Comparison of ENCODE assay signal across 28 cellular contexts in the genomic region with DNA sequence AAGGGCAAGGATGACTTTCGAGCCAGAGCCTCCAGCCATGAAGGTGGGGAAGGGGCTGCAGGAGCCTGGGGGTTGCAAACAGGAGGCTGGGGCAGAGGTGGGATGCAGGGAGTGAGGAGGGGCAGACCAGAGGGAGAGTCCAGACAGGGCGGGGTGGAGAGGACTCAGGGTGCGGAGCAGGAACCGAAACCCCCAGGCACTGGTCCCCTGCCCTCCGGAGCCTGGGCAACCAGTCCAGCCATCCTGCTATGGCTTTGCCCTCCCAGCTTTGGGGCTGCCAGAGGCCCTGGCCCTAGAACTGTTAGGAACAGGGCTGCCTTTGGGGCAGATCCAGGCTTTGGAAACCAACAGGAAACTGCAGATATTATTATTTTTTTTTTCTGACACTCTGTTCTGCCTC. TPM values are rescaled to one million over a fixed set of nuclear protein-coding genes. Genes with fewer than 3 reads are reported as not detected.
"Had no signal": no experiment of that assay in that cellular context is flagged by ENCODE, and none has a peak within 500 bp of the region (broad histone marks: within the 10 kb centered on the region; RNA-seq: fewer than 3 reads in every experiment).

No MANE protein-coding gene starts in this region.

- H3K27ac Mint-ChIP-seq: activated B cell treated with CpG ODN at 0.5 μM for 24 hours; activated CD4-positive, alpha-beta memory T cell treated with anti-CD3 and anti-CD28 coated beads for 36 hours; activated CD4-positive, alpha-beta T cell treated with anti-CD3 and anti-CD28 coated beads for 36 hours; activated naive CD4-positive, alpha-beta T cell treated with anti-CD3 and anti-CD28 coated beads, Interleukin-2, amount 50 U/mL, for 24 hours; activated T-cell treated with anti-CD3 and anti-CD28 coated beads, Interleukin-2, amount 50 U/mL, for 72 hours; effector memory CD8-positive, alpha-beta T cell; stimulated activated effector memory CD8-positive, alpha-beta T cell treated with anti-CD3 and anti-CD28 coated beads, Interleukin-12 subunit alpha, Interleukin-12 subunit beta, amount 100 ng/mL, for 72 hours; stimulated activated naive CD8-positive, alpha-beta T cell treated with anti-CD3 and anti-CD28 coated beads, Interleukin-15, amount 100 ng/mL, for 72 hours had no signal

- DNase-seq: activated B cell treated with CpG ODN at 0.5 μM for 24 hours; activated CD4-positive, alpha-beta memory T cell treated with anti-CD3 and anti-CD28 coated beads for 36 hours; activated CD4-positive, alpha-beta T cell treated with anti-CD3 and anti-CD28 coated beads for 36 hours; activated effector memory CD4-positive, alpha-beta T cell treated with Interleukin-2 at 50 U/mL for 16 hours; activated T-cell treated with anti-CD3 and anti-CD28 coated beads, Interleukin-2, amount 50 U/mL, for 72 hours; brain microvascular endothelial cell; central memory CD4-positive, alpha-beta T cell; effector memory CD8-positive, alpha-beta T cell; islet precursor cell; stimulated activated CD4-positive, alpha-beta T cell treated with anti-CD3 and anti-CD28 coated beads, Interleukin-2, amount 100 ng/mL, for 24 hours; stimulated activated naive CD8-positive, alpha-beta T cell treated with anti-CD3 and anti-CD28 coated beads, Interleukin-15, amount 100 ng/mL, for 72 hours; T-helper 1 cell; T-helper 9 cell had no signal

- H3K27me3 ChIP-seq: brain microvascular endothelial cell, ovary, right lobe of liver had no signal

- H3K36me3 ChIP-seq: brain microvascular endothelial cell, esophagus muscularis mucosa, gastroesophageal sphincter, heart left ventricle, lower lobe of right lung, ovary, right lobe of liver, tibial artery had no signal

- H3K4me3 ChIP-seq: esophagus muscularis mucosa, gastroesophageal sphincter, heart left ventricle, lower lobe of right lung, mucosa of descending colon, ovary, psoas muscle, right lobe of liver, tibial artery had no signal

- H3K9me3 ChIP-seq: esophagus muscularis mucosa, gastroesophageal sphincter, heart left ventricle, lower lobe of right lung, mucosa of descending colon, ovary, psoas muscle, right lobe of liver, tibial artery had no signal

- H3K27ac ChIP-seq: brain microvascular endothelial cell, lower lobe of right lung, ovary, psoas muscle, right lobe of liver, tibial artery had no signal

- H3K4me3 Mint-ChIP-seq: activated B cell treated with CpG ODN at 0.5 μM for 24 hours; activated CD4-positive, alpha-beta memory T cell treated with anti-CD3 and anti-CD28 coated beads for 36 hours; activated CD4-positive, alpha-beta T cell treated with anti-CD3 and anti-CD28 coated beads for 36 hours; activated naive CD4-positive, alpha-beta T cell treated with anti-CD3 and anti-CD28 coated beads, Interleukin-2, amount 50 U/mL, for 24 hours; activated T-cell treated with anti-CD3 and anti-CD28 coated beads, Interleukin-2, amount 50 U/mL, for 72 hours; effector memory CD8-positive, alpha-beta T cell; neural crest cell; stimulated activated effector memory CD8-positive, alpha-beta T cell treated with anti-CD3 and anti-CD28 coated beads, Interleukin-12 subunit alpha, Interleukin-12 subunit beta, amount 100 ng/mL, for 72 hours; stimulated activated naive CD8-positive, alpha-beta T cell treated with anti-CD3 and anti-CD28 coated beads, Interleukin-15, amount 100 ng/mL, for 72 hours had no signal

- H3K4me1 ChIP-seq: psoas muscle, right lobe of liver had no signal

- H3K36me3 Mint-ChIP-seq: activated CD4-positive, alpha-beta memory T cell treated with anti-CD3 and anti-CD28 coated beads for 36 hours; activated naive CD4-positive, alpha-beta T cell treated with anti-CD3 and anti-CD28 coated beads, Interleukin-2, amount 50 U/mL, for 24 hours; stimulated activated effector memory CD8-positive, alpha-beta T cell treated with anti-CD3 and anti-CD28 coated beads, Interleukin-12 subunit alpha, Interleukin-12 subunit beta, amount 100 ng/mL, for 72 hours had no signal

- H3K9me3 Mint-ChIP-seq: activated B cell treated with CpG ODN at 0.5 μM for 24 hours; activated CD4-positive, alpha-beta memory T cell treated with anti-CD3 and anti-CD28 coated beads for 36 hours; activated naive CD4-positive, alpha-beta T cell treated with anti-CD3 and anti-CD28 coated beads, Interleukin-2, amount 50 U/mL, for 24 hours; activated T-cell treated with anti-CD3 and anti-CD28 coated beads, Interleukin-2, amount 50 U/mL, for 72 hours; effector memory CD8-positive, alpha-beta T cell; neural crest cell; stimulated activated effector memory CD8-positive, alpha-beta T cell treated with anti-CD3 and anti-CD28 coated beads, Interleukin-12 subunit alpha, Interleukin-12 subunit beta, amount 100 ng/mL, for 72 hours; stimulated activated naive CD8-positive, alpha-beta T cell treated with anti-CD3 and anti-CD28 coated beads, Interleukin-15, amount 100 ng/mL, for 72 hours had no signal

- ATAC-seq: activated CD4-positive, alpha-beta T cell treated with anti-CD3 and anti-CD28 coated beads for 36 hours; activated T-cell treated with anti-CD3 and anti-CD28 coated beads, Interleukin-2, amount 50 U/mL, for 72 hours; effector memory CD8-positive, alpha-beta T cell; stimulated activated effector memory CD8-positive, alpha-beta T cell treated with anti-CD3 and anti-CD28 coated beads, Interleukin-12 subunit alpha, Interleukin-12 subunit beta, amount 100 ng/mL, for 72 hours; stimulated activated naive CD8-positive, alpha-beta T cell treated with anti-CD3 and anti-CD28 coated beads, Interleukin-15, amount 100 ng/mL, for 72 hours had no signal

RNA-seq across cellular contexts. Expression of a gene that starts 24.2 kb away (rescaled TPM):
- total RNA-seq: activated B cell treated with CpG ODN at 0.5 μM for 24 hours; activated CD4-positive, alpha-beta memory T cell treated with anti-CD3 and anti-CD28 coated beads for 36 hours; activated CD4-positive, alpha-beta T cell treated with anti-CD3 and anti-CD28 coated beads for 36 hours; activated T-cell treated with anti-CD3 and anti-CD28 coated beads, Interleukin-2, amount 50 U/mL, for 72 hours; dermis microvascular lymphatic vessel endothelial cell; esophagus muscularis mucosa; gastroesophageal sphincter; heart left ventricle; left colon; lower lobe of right lung; mucosa of descending colon; neural crest cell; ovary; psoas muscle; ureter had no signal
- polyA plus RNA-seq: heart left ventricle, ovary had no signal
